Comparison of ENCODE assay signal across 1 cellular context in the genomic region with DNA sequence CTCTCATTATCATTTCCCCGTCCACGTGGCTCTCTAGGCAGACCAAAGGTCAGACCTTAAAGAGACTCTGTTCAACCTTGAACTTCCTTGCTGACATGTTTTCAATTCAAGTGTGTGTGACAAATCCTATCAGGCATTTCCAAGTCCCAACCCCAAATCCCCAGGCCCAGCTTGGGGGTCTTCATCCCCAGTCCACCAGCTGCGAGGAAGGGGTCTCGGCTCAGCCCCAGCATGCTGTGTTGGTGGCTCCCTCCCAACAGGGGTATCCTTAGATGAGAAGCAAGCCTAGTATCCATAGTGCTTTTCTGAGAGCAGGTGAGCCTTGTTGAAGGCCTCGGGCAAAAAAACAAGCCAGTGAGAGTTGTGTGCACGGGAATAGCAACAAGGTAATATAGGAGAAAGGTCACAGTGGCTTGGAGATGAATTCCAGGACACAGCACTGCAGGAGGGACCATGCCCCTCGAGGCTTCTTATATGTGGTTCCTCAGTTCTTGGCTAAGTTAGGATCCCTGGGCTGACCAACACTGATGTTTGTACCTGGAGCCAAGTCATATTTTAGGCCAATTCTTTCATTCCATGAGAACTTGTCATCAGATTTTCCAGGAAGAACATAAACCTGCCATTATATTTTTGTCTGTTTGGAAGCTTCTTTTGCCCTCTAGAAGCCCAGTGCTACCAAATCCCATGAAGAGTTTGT.
TF ChIP-seq lines count a peak whose summit lies in the region.

No MANE protein-coding gene starts in this region.

TF ChIP-seq in HCT116, 20 proteins besides CTCF, POLR2A, EP300 and RAD21:
- TF ChIP-seq ELF1 (IDR thresholded peaks at IDR 0.05; ENCODE audit: borderline replicate concordance, low read depth) (no peak), TCF7L2 (IDR thresholded peaks at IDR 0.05; ENCODE audit: borderline replicate concordance, extremely low read depth, insufficient read depth, insufficient read length) (no peak), YY1 (IDR thresholded peaks at IDR 0.05; ENCODE audit: extremely low read depth, insufficient replicate concordance, low read depth, low read length) (no peak), CEBPB (IDR thresholded peaks at IDR 0.05; ENCODE audit: low read depth) (no peak), ZNF274 (IDR thresholded peaks at IDR 0.05; ENCODE audit: low read depth, low read length) (no peak), SIN3A (IDR thresholded peaks at IDR 0.05; ENCODE audit: low read depth) (no peak), CBX3 (IDR thresholded peaks at IDR 0.05; ENCODE audit: low read depth) (no peak), EZH2phosphoT487 (IDR thresholded peaks at IDR 0.05; ENCODE audit: borderline replicate concordance) (no peak), POLR2AphosphoS5 (IDR thresholded peaks at IDR 0.05; ENCODE audit: low read depth, low read length) (no peak), ZFX (IDR thresholded peaks at IDR 0.05) (no peak), SP1 (IDR thresholded peaks at IDR 0.05; ENCODE audit: low read depth) (no peak), SRF (IDR thresholded peaks at IDR 0.05; ENCODE audit: low read depth) (no peak), FOSL1 (IDR thresholded peaks at IDR 0.05; ENCODE audit: low read depth) (no peak), EZH2 (IDR thresholded peaks at IDR 0.05) (no peak), EGR1 (IDR thresholded peaks at IDR 0.05; ENCODE audit: low read depth) (no peak), ZBTB33 (IDR thresholded peaks at IDR 0.05; ENCODE audit: extremely low read depth, insufficient replicate concordance, low read length) (no peak)
- TF ChIP-seq, protein P1, sequence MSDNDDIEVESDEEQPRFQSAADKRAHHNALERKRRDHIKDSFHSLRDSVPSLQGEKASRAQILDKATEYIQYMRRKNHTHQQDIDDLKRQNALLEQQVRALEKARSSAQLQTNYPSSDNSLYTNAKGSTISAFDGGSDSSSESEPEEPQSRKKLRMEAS (IDR thresholded peaks at IDR 0.05): no peak
- TF ChIP-seq, protein P2, sequence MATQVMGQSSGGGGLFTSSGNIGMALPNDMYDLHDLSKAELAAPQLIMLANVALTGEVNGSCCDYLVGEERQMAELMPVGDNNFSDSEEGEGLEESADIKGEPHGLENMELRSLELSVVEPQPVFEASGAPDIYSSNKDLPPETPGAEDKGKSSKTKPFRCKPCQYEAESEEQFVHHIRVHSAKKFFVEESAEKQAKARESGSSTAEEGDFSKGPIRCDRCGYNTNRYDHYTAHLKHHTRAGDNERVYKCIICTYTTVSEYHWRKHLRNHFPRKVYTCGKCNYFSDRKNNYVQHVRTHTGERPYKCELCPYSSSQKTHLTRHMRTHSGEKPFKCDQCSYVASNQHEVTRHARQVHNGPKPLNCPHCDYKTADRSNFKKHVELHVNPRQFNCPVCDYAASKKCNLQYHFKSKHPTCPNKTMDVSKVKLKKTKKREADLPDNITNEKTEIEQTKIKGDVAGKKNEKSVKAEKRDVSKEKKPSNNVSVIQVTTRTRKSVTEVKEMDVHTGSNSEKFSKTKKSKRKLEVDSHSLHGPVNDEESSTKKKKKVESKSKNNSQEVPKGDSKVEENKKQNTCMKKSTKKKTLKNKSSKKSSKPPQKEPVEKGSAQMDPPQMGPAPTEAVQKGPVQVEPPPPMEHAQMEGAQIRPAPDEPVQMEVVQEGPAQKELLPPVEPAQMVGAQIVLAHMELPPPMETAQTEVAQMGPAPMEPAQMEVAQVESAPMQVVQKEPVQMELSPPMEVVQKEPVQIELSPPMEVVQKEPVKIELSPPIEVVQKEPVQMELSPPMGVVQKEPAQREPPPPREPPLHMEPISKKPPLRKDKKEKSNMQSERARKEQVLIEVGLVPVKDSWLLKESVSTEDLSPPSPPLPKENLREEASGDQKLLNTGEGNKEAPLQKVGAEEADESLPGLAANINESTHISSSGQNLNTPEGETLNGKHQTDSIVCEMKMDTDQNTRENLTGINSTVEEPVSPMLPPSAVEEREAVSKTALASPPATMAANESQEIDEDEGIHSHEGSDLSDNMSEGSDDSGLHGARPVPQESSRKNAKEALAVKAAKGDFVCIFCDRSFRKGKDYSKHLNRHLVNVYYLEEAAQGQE (IDR thresholded peaks at IDR 0.05; ENCODE audit: low read depth): no peak
